In the genomic region with DNA sequence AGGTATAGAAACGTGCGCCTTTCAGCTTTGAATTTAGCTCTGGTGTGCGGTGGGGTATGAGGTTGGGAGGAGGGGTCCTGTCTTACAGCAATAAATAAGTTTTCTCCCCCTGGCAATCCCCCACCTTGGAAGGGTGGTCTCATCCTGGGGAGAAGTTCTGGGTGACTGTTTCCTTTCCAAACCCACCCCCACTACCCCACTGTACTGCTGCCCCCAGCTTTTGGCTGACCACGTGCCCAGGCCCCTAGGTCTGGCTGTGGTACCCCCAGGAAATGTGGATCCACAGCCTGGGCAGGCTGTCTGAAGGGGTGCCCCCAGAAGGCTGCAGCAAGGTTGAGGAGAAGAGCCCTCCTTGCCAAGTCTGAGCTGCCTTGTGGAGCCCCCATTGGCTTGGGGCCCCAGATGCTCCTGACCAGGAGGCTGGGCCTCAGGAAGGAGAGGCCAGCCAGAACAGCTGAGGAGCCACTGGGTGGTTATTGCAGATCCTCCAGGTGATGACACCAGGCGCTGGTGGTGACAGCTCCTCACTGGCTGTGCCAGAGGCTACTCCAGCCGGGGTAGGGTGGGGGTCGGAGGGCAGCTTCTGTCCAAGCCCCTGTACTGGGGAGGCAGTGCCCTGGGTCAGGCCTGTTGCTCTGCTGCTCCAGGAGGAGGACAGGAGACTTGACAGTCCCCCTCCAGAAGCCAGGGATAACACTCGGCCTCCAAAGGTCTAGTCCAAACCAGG, we compare ENCODE assay signal across 22 cellular contexts. TPM values are rescaled to one million over a fixed set of nuclear protein-coding genes. Genes with fewer than 3 reads are reported as not detected.
"Had no signal": no experiment of that assay in that cellular context is flagged by ENCODE, and none has a peak within 500 bp of the region (broad histone marks: within the 10 kb centered on the region; RNA-seq: fewer than 3 reads in every experiment).

No MANE protein-coding gene starts in this region.

- H3K4me3 ChIP-seq: K562, MG63, SJSA1, SK-N-MC had no signal

- H3K9me3 Mint-ChIP-seq: IgD-negative memory B cell had no signal

- H3K27me3 ChIP-seq: MG63, SJSA1 had no signal

- DNase-seq: MG63, NCI-H1092, NCI-H1105 treated with DMSO at 0.1 percent for 48 hours, NCI-H1417 treated with DMSO at 0.1 percent for 48 hours, NCI-H146, NCI-H1694 treated with DMSO at 0.1 percent for 48 hours, NCI-H1930, NCI-H2081, NCI-H2107, NCI-H2227 treated with DMSO at 0.1 percent for 48 hours, NCI-H524, NCI-H526 treated with DMSO at 0.1 percent for 48 hours, NCI-H774, SIG-M5 had no signal

- H3K27ac ChIP-seq: SJSA1, SK-N-MC had no signal

- H3K9me3 ChIP-seq: MG63, SJSA1 had no signal

- H3K4me1 ChIP-seq: SJSA1 had no signal

- H3K4me3 Mint-ChIP-seq: IgD-negative memory B cell had no signal

- H3K27me3 Mint-ChIP-seq: IgD-negative memory B cell had no signal

RNA-seq across cellular contexts. Expression of a gene that starts 35.0 kb away (rescaled TPM):
- total RNA-seq: HT1080, K562, LHCN-M2, NCI-H460, Right ventricle myocardium superior, SJSA1 had no signal
- polyA plus RNA-seq: K562 had no signal
